ENCODE assay signal across 8 cellular contexts in the genomic region with DNA sequence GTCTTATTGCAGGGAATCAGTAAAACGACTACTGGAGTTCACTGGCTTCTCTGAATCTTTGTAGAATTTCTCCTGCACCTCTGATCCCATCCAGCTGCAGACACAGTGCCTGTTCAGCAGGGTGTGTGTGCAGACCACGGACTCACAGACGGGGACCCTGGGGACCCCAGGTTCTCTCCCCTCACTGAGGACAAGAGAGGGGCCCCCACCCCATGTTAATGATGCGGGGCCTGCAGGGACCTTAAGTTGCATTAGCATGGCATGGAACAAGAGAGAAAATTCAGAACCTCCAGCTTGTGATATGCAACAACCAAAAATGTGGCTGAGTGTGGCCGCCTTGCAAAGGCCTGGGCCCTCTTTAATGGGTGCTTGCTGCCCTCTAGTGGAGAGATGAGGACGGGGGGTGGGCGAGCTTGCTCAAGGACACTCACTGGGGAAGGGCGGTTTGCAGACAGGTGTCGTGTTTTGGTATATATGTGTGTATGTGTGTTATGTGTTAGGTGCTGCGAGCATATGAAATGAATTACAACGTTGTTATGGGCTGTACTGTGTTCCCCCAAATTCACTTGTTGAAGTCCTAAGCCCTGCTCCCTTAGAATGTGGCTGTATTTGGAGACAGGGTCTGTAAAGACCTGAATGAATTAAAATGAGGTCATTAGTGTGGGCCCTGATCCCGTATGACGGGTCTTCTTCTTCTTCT.
DNase-seq lines count a peak whose midpoint lies in the region; ATAC-seq, FAIRE-seq and TF ChIP-seq lines count a peak whose summit lies in the region.

No MANE protein-coding gene starts in this region.

- H3K4me1 ChIP-seq in mammary epithelial cell (ENCODE audit: insufficient read depth, low read length) (peaks cover 12% of the 10 kb centered on the region), kidney (ENCODE audit: control insufficient read depth in 1 of 2, insufficient read depth in 1 of 2, low read depth in 1 of 2, low read length in 2 of 2) (no peaks in the 10 kb centered on the region)

- H3K4me3 Mint-ChIP-seq in WTC11 = no peak overlapping the region

- H3K27ac Mint-ChIP-seq in WTC11 = no peak overlapping the region; the same call in 1 of the 2 replicates

- H2AFZ ChIP-seq in mammary epithelial cell (ENCODE audit: low read depth, low read length) = no peak overlapping the region

- BruUV-seq in mammary epithelial cell (replicated peaks; lab: Mats Ljungman, UMichigan) = no TSS peak

- H3K27me3 ChIP-seq in mammary epithelial cell (ENCODE audit: insufficient read depth, low read length) = no peaks in the 10 kb centered on the region

- ATAC-seq in WTC11 = peak; percentile 79
- ATAC-seq in HG02973 (IDR thresholded peaks at IDR 0.05; ENCODE audit: unreplicated experiment) = no peak

- POLR2A ChIA-PET in WTC11 (lab: Charles Lee) = interaction anchor here (0.6 to 1.1 kb wide), 3 partner anchors 84 to 150 kb away, joined by 3 to 4 read pairs (median 3); a partner anchor contains a TSS

- TF ChIP-seq CTCF in 22Rv1 (IDR thresholded peaks at IDR 0.05) = peak; percentile 89
- peak; percentile 82 for TF ChIP-seq CTCF in GM12875 (IDR thresholded peaks at IDR 0.05; ENCODE audit: borderline replicate concordance, insufficient read depth, low read depth, low read length)
- peak; percentile 79 for TF ChIP-seq CTCF in WTC11 (IDR thresholded peaks at IDR 0.05)
- TF ChIP-seq CTCF in mammary epithelial cell (conservative IDR thresholded peaks at IDR 0.05 in 1 of 2, IDR thresholded peaks at IDR 0.05 in 1 of 2; ENCODE audit: extremely low read depth in 1 of 2, insufficient read depth in 1 of 2, low read depth in 1 of 2, low read length in 2 of 2) = peak; percentile 92 to 96
- TF ChIP-seq CTCF in kidney (IDR thresholded peaks at IDR 0.05; ENCODE audit: borderline replicate concordance, extremely low read depth, insufficient read depth) = peak; percentile 78

- in situ Hi-C loops in mammary epithelial cell (cut with MboI; ENCODE audit: low sequenced_read_pairs in 2 of 2) = loop anchor here (5.0 to 25.0 kb wide), 5 partner anchors 75 to 443 kb away; a partner anchor contains a TSS

- H3K27ac ChIP-seq in 22Rv1 = no peak overlapping the region
- no peak overlapping the region for H3K27ac ChIP-seq in mammary epithelial cell (ENCODE audit: insufficient read depth, low read depth, low read length)
- H3K27ac ChIP-seq in kidney (ENCODE audit: low read depth in 2 of 2, low read length in 2 of 2) = no peak overlapping the region

- H3K4me2 ChIP-seq in mammary epithelial cell (ENCODE audit: insufficient read depth, low read depth, low read length) = no peak overlapping the region

- no peaks in the 10 kb centered on the region for H3K36me3 ChIP-seq in mammary epithelial cell (ENCODE audit: insufficient read depth, low read length)
- H3K36me3 ChIP-seq in kidney (ENCODE audit: control insufficient read depth in 1 of 2, insufficient read depth in 2 of 2, low read length in 2 of 2) = no peaks in the 10 kb centered on the region

- no peaks in the 10 kb centered on the region for H3K9me3 Mint-ChIP-seq in WTC11

- no peak overlapping the region for H3K4me3 ChIP-seq in GM12875 (ENCODE audit: low read depth, low read length)
- no peak overlapping the region for H3K4me3 ChIP-seq in mammary epithelial cell (replicated peaks in 1 of 3; ENCODE audit: insufficient read depth in 1 of 3, low read depth in 2 of 3, low read length in 3 of 3)
- no peak overlapping the region for H3K4me3 ChIP-seq in kidney (ENCODE audit: low read length in 2 of 2)

- DNase-seq in NCI-H2107 (lab: John Stamatoyannopoulos, UW) (peak; percentile 85), WTC11 (ENCODE audit: low spot score) (peak; percentile 92), mammary epithelial cell (peak; percentile 38), kidney (peak; percentile 87)
- DNase-seq in stimulated activated CD4-positive, alpha-beta T cell treated with anti-CD3 and anti-CD28 coated beads, Interleukin-1b, Interleukin-23, amount 100 ng/mL, for 24 hours (ENCODE audit: low read depth in 4 of 4, low spot score in 1 of 4) = peak; percentile 79 to 83 (median 80)

- CTCF ChIA-PET in WTC11 (lab: Charles Lee) (interaction anchor here (0.5 to 3.0 kb wide), 72 partner anchors 10 to 545 kb away, joined by 3 to 49 read pairs (median 5); a partner anchor contains a TSS), mammary epithelial cell (lab: Charles Lee; ENCODE audit: low non-redundant PET) (interaction anchor here (0.6 to 1.1 kb wide), 7 partner anchors 134 to 531 kb away, joined by 3 to 11 read pairs (median 4); a partner anchor contains a TSS)

- no peaks in the 10 kb centered on the region for H4K20me1 ChIP-seq in mammary epithelial cell (ENCODE audit: insufficient read depth, low read length)

- no peaks in the 10 kb centered on the region for H3K27me3 Mint-ChIP-seq in WTC11 (ENCODE audit: low read depth)

- FAIRE-seq in kidney (lab: Jason Lieb, UNC) = no peak

- dilution Hi-C loops in mammary epithelial cell (cut with HindIII; ENCODE audit: low sequenced_read_pairs) = loop anchor here (5.0 kb wide), 1 partner anchor 38 kb away; no protein-coding TSS in a partner anchor

- no peaks in the 10 kb centered on the region for H3K79me2 ChIP-seq in mammary epithelial cell (ENCODE audit: insufficient read depth, low read length)

- no peaks in the 10 kb centered on the region for H3K36me3 Mint-ChIP-seq in WTC11

- H3K9ac ChIP-seq in mammary epithelial cell (ENCODE audit: insufficient read depth, low read length) = no peak overlapping the region
- H3K9ac ChIP-seq in kidney (ENCODE audit: low read length in 2 of 2) = no peak overlapping the region

- H3K4me1 Mint-ChIP-seq in WTC11 = peaks cover 24% of the 10 kb centered on the region

- H3K9me3 ChIP-seq in mammary epithelial cell (replicated peaks; ENCODE audit: insufficient read depth, low read length) (no peaks in the 10 kb centered on the region), kidney (ENCODE audit: control insufficient read depth in 1 of 2, low read length in 2 of 2) (no peaks in the 10 kb centered on the region)

- WGBS in mammary epithelial cell (ENCODE audit: low coverage, missing lambda C conversion rate) = 23% methylated on average over 10 of the region's 13 CpGs

- intact Hi-C loops in mammary epithelial cell (cut with micrococcal nuclease) (loop anchor here (1.0 to 10.0 kb wide), 8 partner anchors 118 to 485 kb away; a partner anchor contains a TSS), kidney (cut with DNase I) (loop anchor here (10.0 kb wide), 1 partner anchor 135 kb away; no protein-coding TSS in a partner anchor)

TF ChIP-seq in WTC11, 78 proteins besides CTCF, POLR2A, EP300 and RAD21:
- TF ChIP-seq, protein P1, sequence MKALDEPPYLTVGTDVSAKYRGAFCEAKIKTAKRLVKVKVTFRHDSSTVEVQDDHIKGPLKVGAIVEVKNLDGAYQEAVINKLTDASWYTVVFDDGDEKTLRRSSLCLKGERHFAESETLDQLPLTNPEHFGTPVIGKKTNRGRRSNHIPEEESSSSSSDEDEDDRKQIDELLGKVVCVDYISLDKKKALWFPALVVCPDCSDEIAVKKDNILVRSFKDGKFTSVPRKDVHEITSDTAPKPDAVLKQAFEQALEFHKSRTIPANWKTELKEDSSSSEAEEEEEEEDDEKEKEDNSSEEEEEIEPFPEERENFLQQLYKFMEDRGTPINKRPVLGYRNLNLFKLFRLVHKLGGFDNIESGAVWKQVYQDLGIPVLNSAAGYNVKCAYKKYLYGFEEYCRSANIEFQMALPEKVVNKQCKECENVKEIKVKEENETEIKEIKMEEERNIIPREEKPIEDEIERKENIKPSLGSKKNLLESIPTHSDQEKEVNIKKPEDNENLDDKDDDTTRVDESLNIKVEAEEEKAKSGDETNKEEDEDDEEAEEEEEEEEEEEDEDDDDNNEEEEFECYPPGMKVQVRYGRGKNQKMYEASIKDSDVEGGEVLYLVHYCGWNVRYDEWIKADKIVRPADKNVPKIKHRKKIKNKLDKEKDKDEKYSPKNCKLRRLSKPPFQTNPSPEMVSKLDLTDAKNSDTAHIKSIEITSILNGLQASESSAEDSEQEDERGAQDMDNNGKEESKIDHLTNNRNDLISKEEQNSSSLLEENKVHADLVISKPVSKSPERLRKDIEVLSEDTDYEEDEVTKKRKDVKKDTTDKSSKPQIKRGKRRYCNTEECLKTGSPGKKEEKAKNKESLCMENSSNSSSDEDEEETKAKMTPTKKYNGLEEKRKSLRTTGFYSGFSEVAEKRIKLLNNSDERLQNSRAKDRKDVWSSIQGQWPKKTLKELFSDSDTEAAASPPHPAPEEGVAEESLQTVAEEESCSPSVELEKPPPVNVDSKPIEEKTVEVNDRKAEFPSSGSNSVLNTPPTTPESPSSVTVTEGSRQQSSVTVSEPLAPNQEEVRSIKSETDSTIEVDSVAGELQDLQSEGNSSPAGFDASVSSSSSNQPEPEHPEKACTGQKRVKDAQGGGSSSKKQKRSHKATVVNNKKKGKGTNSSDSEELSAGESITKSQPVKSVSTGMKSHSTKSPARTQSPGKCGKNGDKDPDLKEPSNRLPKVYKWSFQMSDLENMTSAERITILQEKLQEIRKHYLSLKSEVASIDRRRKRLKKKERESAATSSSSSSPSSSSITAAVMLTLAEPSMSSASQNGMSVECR (CRISPR knock-in tag; IDR thresholded peaks at IDR 0.05; ENCODE audit: borderline replicate concordance) = no peak
- TF ChIP-seq ETV6 (CRISPR knock-in tag; IDR thresholded peaks at IDR 0.05) = 0 out of 2 replicates have a peak, but pooled peaks have one; percentile 17

Comparison
In these comparisons a context has a peak if more than half of its experiments do, and no peak if none do; other contexts are left out.
1. DNase-seq: peak in every context shown above with its lines; median percentile 92 in WTC11; 87 in kidney; 85 in NCI-H2107; 80 in stimulated activated CD4-positive, alpha-beta T cell treated with anti-CD3 and anti-CD28 coated beads, Interleukin-1b, Interleukin-23, amount 100 ng/mL, for 24 hours; 38 in mammary epithelial cell.